ENCODE assay signal across 20 cellular contexts in genomic region chr10:103480521-103480920, GRCh38. TPM values are rescaled to one million over a fixed set of nuclear protein-coding genes. Genes with fewer than 3 reads are reported as not detected.
DNase-seq lines count a peak whose midpoint lies in the region; ATAC-seq, FAIRE-seq and TF ChIP-seq lines count a peak whose summit lies in the region.
"Had no signal": no experiment of that assay in that cellular context is flagged by ENCODE, and none has a peak within 500 bp of the region (broad histone marks: within the 10 kb centered on the region; RNA-seq: fewer than 3 reads in every experiment).

No MANE protein-coding gene starts in this region.

- in situ Hi-C loops in K562 (cut with MboI) = loop anchor here (10.0 kb wide), 1 partner anchor 646 kb away; the partner anchor contains the start of gene CYP17A1

- 44% methylated on average over 4 of the region's 5 CpGs for WGBS in K562 (ENCODE audit: insufficient coverage, low coverage, missing lambda C conversion rate)

- peaks cover 0 to 14% of the 10 kb centered on the region in 2 experiments; a peak in 2 of 5 replicates for H3K4me1 ChIP-seq in K562 (replicated peaks in 1 of 2; ENCODE audit: control insufficient read depth in 2 of 2, insufficient read depth in 2 of 2, low read length in 2 of 2)
- no peaks in the 10 kb centered on the region for H3K4me1 ChIP-seq in upper lobe of right lung
- H3K4me1 ChIP-seq: ascending aorta had no signal

- TF ChIP-seq RAD21 in K562 (CRISPR knock-in tag; conservative IDR thresholded peaks at IDR 0.05 in 1 of 2, IDR thresholded peaks at IDR 0.05 in 1 of 2) = no peak

- H3K4me3 Mint-ChIP-seq in nephron progenitor cell = no peak overlapping the region
- H3K4me3 Mint-ChIP-seq in T-helper 2 cell treated with Interferon-gamma antibody and Interleukin-4, amounts not matched to agents 5 μg/mL and 100 μg/mL, for 36 hours = no peak overlapping the region
- H3K4me3 Mint-ChIP-seq: activated B cell treated with CpG ODN at 0.5 μM for 24 hours, IgD-negative memory B cell, natural killer cell had no signal

- H3K9me1 ChIP-seq in K562 (ENCODE audit: control insufficient read depth, insufficient read depth, low read length) = no peaks in the 10 kb centered on the region

- ATAC-seq in K562 (no peak), upper lobe of right lung (no peak)
- ATAC-seq: gastroesophageal sphincter, natural killer cell had no signal

- peak overlapping the region; percentile 68 for H3K27ac Mint-ChIP-seq in nephron progenitor cell
- no peak overlapping the region for H3K27ac Mint-ChIP-seq in T-helper 2 cell treated with Interferon-gamma antibody and Interleukin-4, amounts not matched to agents 5 μg/mL and 100 μg/mL, for 36 hours
- H3K27ac Mint-ChIP-seq: activated B cell treated with CpG ODN at 0.5 μM for 24 hours, natural killer cell had no signal

- peaks cover 5% of the 10 kb centered on the region for H3K27me3 Mint-ChIP-seq in nephron progenitor cell (ENCODE audit: low read depth, poor library complexity)
- H3K27me3 Mint-ChIP-seq in T-helper 2 cell treated with Interferon-gamma antibody and Interleukin-4, amounts not matched to agents 5 μg/mL and 100 μg/mL, for 36 hours (ENCODE audit: low read depth) = no peaks in the 10 kb centered on the region
- H3K27me3 Mint-ChIP-seq: activated B cell treated with CpG ODN at 0.5 μM for 24 hours, IgD-negative memory B cell had no signal

- FAIRE-seq in K562 (lab: Jason Lieb, UNC) = no peak
- FAIRE-seq: GM19239 had no signal

- TF ChIP-seq CTCF in K562 (IDR thresholded peaks at IDR 0.05 in 2 of 3, conservative IDR thresholded peaks at IDR 0.05 in 1 of 3; ENCODE audit: insufficient read depth in 2 of 3, low read depth in 1 of 3, low read length in 3 of 3) = no peak
- no peak for TF ChIP-seq CTCF in nephron progenitor cell (IDR thresholded peaks at IDR 0.05)
- no peak for TF ChIP-seq CTCF in upper lobe of right lung (IDR thresholded peaks at IDR 0.05)

- no peaks in the 10 kb centered on the region for H3K36me3 Mint-ChIP-seq in nephron progenitor cell (ENCODE audit: low read depth)
- no peaks in the 10 kb centered on the region for H3K36me3 Mint-ChIP-seq in T-helper 2 cell treated with Interferon-gamma antibody and Interleukin-4, amounts not matched to agents 5 μg/mL and 100 μg/mL, for 36 hours (ENCODE audit: low read depth)
- H3K36me3 Mint-ChIP-seq: natural killer cell had no signal

- DNase-seq in AG20443 (ENCODE audit: low spot score) = peak; percentile 74
- DNase-seq in HCEC 1CT = peak; percentile 41
- DNase-seq in K562 (ENCODE audit: extremely low read depth in 1 of 4, low spot score in 3 of 4) = peak in 1 of 4 experiments; percentile 11
- DNase-seq in nephron progenitor cell = no peak
- DNase-seq in stimulated activated CD8-positive, alpha-beta memory T cell treated with anti-CD3 and anti-CD28 coated beads, Interleukin-4, amount 100 ng/mL, for 48 hours = no peak
- no peak for DNase-seq in T-helper 2 cell treated with Interferon-gamma antibody and Interleukin-4, amounts not matched to agents 5 μg/mL and 100 μg/mL, for 36 hours (ENCODE audit: low spot score)
- no peak for DNase-seq in anterior cingulate cortex (lab: John Stamatoyannopoulos, UW)
- DNase-seq in upper lobe of right lung = no peak
- DNase-seq: activated B cell treated with CpG ODN at 0.5 μM for 24 hours; activated effector memory CD4-positive, alpha-beta T cell treated with Interleukin-2 at 50 U/mL for 16 hours; natural killer cell; NCI-H1092 treated with DMSO at 0.1 percent for 48 hours; T-helper 1 cell had no signal

- CTCF ChIA-PET in K562 (lab: Yijun Ruan, JAX; ENCODE audit: low intra/inter-chr PET ratio) = no interaction called here

- no peaks in the 10 kb centered on the region for H3K27me3 ChIP-seq in K562 (ENCODE audit: control insufficient read depth in 2 of 2, insufficient read depth in 2 of 2, low read length in 2 of 2)
- no peaks in the 10 kb centered on the region for H3K27me3 ChIP-seq in upper lobe of right lung
- H3K27me3 ChIP-seq: ascending aorta had no signal

- no peaks in the 10 kb centered on the region for H3K9me3 Mint-ChIP-seq in nephron progenitor cell
- no peaks in the 10 kb centered on the region for H3K9me3 Mint-ChIP-seq in T-helper 2 cell treated with Interferon-gamma antibody and Interleukin-4, amounts not matched to agents 5 μg/mL and 100 μg/mL, for 36 hours
- H3K9me3 Mint-ChIP-seq: activated B cell treated with CpG ODN at 0.5 μM for 24 hours, IgD-negative memory B cell, natural killer cell had no signal

- H3K36me3 ChIP-seq in K562 (ENCODE audit: control insufficient read depth, insufficient read depth, low read length) = no peaks in the 10 kb centered on the region
- no peaks in the 10 kb centered on the region for H3K36me3 ChIP-seq in upper lobe of right lung
- H3K36me3 ChIP-seq: ascending aorta, gastroesophageal sphincter had no signal

- no peak for TF ChIP-seq POLR2A in K562 (conservative IDR thresholded peaks at IDR 0.05)

- H3K4me3 ChIP-seq in K562 = no peak overlapping the region
- H3K4me3 ChIP-seq in upper lobe of right lung = no peak overlapping the region
- H3K4me3 ChIP-seq: ascending aorta, gastroesophageal sphincter had no signal

- no peak for TF ChIP-seq EP300 in K562 (IDR thresholded peaks at IDR 0.05; ENCODE audit: low read length)

- no peak overlapping the region for H3K9ac ChIP-seq in K562 (ENCODE audit: insufficient read depth in 1 of 2, low read depth in 2 of 2, low read length in 2 of 2)

- no peaks in the 10 kb centered on the region for H3K79me2 ChIP-seq in K562 (ENCODE audit: control insufficient read depth, insufficient read depth, low read length)

- H3K9me3 ChIP-seq in K562 (replicated peaks; ENCODE audit: control insufficient read depth, insufficient read depth, low read depth, low read length) (no peaks in the 10 kb centered on the region), upper lobe of right lung (no peaks in the 10 kb centered on the region)
- H3K9me3 ChIP-seq: ascending aorta, gastroesophageal sphincter had no signal

- H2AFZ ChIP-seq in K562 (ENCODE audit: low read depth, low read length) = no peak overlapping the region

- no peak overlapping the region for H3K4me2 ChIP-seq in K562 (ENCODE audit: insufficient read depth, low read length)

- BruUV-seq in K562 (replicated peaks; lab: Mats Ljungman, UMichigan) = no TSS peak

- H3K27ac ChIP-seq in K562 (ENCODE audit: extremely low read depth, low read depth, low read length) (no peak overlapping the region), upper lobe of right lung (no peak overlapping the region)
- H3K27ac ChIP-seq: ascending aorta, gastroesophageal sphincter had no signal

- POLR2A ChIA-PET in K562 (lab: Yijun Ruan, JAX) = interaction anchor here (0.6 kb wide), 1 partner anchor 27 kb away, joined by 3 read pairs; no protein-coding TSS in a partner anchor

- no peaks in the 10 kb centered on the region for H4K20me1 ChIP-seq in K562 (replicated peaks; ENCODE audit: control insufficient read depth, insufficient read depth, low read length)

- H3K4me1 Mint-ChIP-seq in nephron progenitor cell = peaks cover 32% of the 10 kb centered on the region
- H3K4me1 Mint-ChIP-seq in T-helper 2 cell treated with Interferon-gamma antibody and Interleukin-4, amounts not matched to agents 5 μg/mL and 100 μg/mL, for 36 hours (ENCODE audit: low read depth) = peaks cover 11% of the 10 kb centered on the region

- intact Hi-C loops in K562 (cut with micrococcal nuclease) (loop anchor here (10.0 kb wide), 2 partner anchors 566 to 646 kb away; partner anchors contain the start of genes CNNM2 and CYP17A1), upper lobe of right lung (cut with DNase I) (no loop called here)

RNA-seq across cellular contexts. Expression of gene CALHM3, which starts 1.5 kb away (rescaled TPM):
- not detected in 2 replicates for total RNA-seq in K562 (2011; cell fraction: chromatin; rRNA removed; ENCODE audit: low replicate concordance)
- total RNA-seq in K562 (2011; cell fraction: nucleolus; rRNA removed) = not detected in 2 replicates
- total RNA-seq in K562 (2011; cell fraction: nucleoplasm; rRNA removed) = not detected in 2 replicates
- not detected in 2 replicates for total RNA-seq in K562 (2014; rRNA removed)
- total RNA-seq in K562 (2014; rRNA removed; fragmentation: Illumina TruSeq; extraction: Trizol) = not detected in 2 replicates
- total RNA-seq in K562 (2015; rRNA removed; fragmentation: Illumina TruSeq; extraction: Trizol) = not detected in 2 replicates
- total RNA-seq in K562 (2021) = not detected in 2 replicates
- polyA plus RNA-seq in K562 (2011; rRNA removed) = not detected in 2 replicates
- not detected in 2 replicates for polyA plus RNA-seq in K562 (2011; cell fraction: cytosol; rRNA removed)
- not detected in 2 replicates for polyA plus RNA-seq in K562 (2011; cell fraction: nucleus; rRNA removed)
- polyA plus RNA-seq in K562 (2012) = 0.10 TPM in 1 of 2 replicates, not detected in the other
- polyA plus RNA-seq in K562 (2014; fragmentation: Illumina TruSeq; extraction: Trizol) = not detected in 2 replicates
- polyA plus RNA-seq in K562 (2014; fragmentation: Nextera tagmentation; extraction: Ambion mirVana) = not detected
- polyA plus RNA-seq in K562 (2014; rRNA removed) = not detected in 2 replicates
- not detected in 2 replicates for polyA minus RNA-seq in K562 (2011; rRNA and poly(A)+ RNA removed)
- polyA minus RNA-seq in K562 (2011; cell fraction: cytosol; rRNA and poly(A)+ RNA removed) = not detected in 2 replicates
- not detected in 2 replicates for polyA minus RNA-seq in K562 (2011; cell fraction: nucleus; rRNA and poly(A)+ RNA removed)
- not detected for total RNA-seq in upper lobe of right lung
- total RNA-seq: activated B cell treated with CpG ODN at 0.5 μM for 24 hours, ascending aorta, gastroesophageal sphincter, lower leg skin, natural killer cell, subcutaneous adipose tissue had no signal
- polyA plus RNA-seq: IgD-negative memory B cell had no signal

RNA-seq across cellular contexts. Expression of gene NEURL1, which starts 13.0 kb away (rescaled TPM):
- total RNA-seq in K562 (2011; cell fraction: chromatin; rRNA removed; ENCODE audit: low replicate concordance) = 1.3 TPM in 1 of 2 replicates, not detected in the other
- total RNA-seq in K562 (2011; cell fraction: nucleolus; rRNA removed) = 0.39 and 1.3 TPM in 2 replicates
- total RNA-seq in K562 (2011; cell fraction: nucleoplasm; rRNA removed) = 0.22 and 0.84 TPM in 2 replicates
- 0.08 and 0.45 TPM in 2 replicates for total RNA-seq in K562 (2014; rRNA removed)
- total RNA-seq in K562 (2014; rRNA removed; fragmentation: Illumina TruSeq; extraction: Trizol) = not detected in 2 replicates
- total RNA-seq in K562 (2015; rRNA removed; fragmentation: Illumina TruSeq; extraction: Trizol) = not detected in 2 replicates
- total RNA-seq in K562 (2021) = 0.11 and 0.20 TPM in 2 replicates
- 0.20 and 0.21 TPM in 2 replicates for polyA plus RNA-seq in K562 (2011; rRNA removed)
- polyA plus RNA-seq in K562 (2011; cell fraction: cytosol; rRNA removed) = 0.43 and 1.3 TPM in 2 replicates
- 0.38 and 2.3 TPM in 2 replicates for polyA plus RNA-seq in K562 (2011; cell fraction: nucleus; rRNA removed)
- 0.20 and 0.24 TPM in 2 replicates for polyA plus RNA-seq in K562 (2012)
- 0.26 TPM in 1 of 2 replicates, not detected in the other for polyA plus RNA-seq in K562 (2014; fragmentation: Illumina TruSeq; extraction: Trizol)
- under 1 TPM in 1 of 2 experiments, not detected in 1; 0.01 TPM for polyA plus RNA-seq in K562 (2014; fragmentation: Nextera tagmentation; extraction: Ambion mirVana)
- 0.04 TPM in 1 of 2 replicates, not detected in the other for polyA plus RNA-seq in K562 (2014; rRNA removed)
- polyA minus RNA-seq in K562 (2011; rRNA and poly(A)+ RNA removed) = 0.11 TPM in 1 of 2 replicates, not detected in the other
- polyA minus RNA-seq in K562 (2011; cell fraction: cytosol; rRNA and poly(A)+ RNA removed) = 0.29 TPM in 1 of 2 replicates, not detected in the other
- 0.22 and 0.67 TPM in 2 replicates for polyA minus RNA-seq in K562 (2011; cell fraction: nucleus; rRNA and poly(A)+ RNA removed)
- 0.64 TPM for total RNA-seq in upper lobe of right lung
- total RNA-seq: ascending aorta, subcutaneous adipose tissue had no signal

RNA-seq across cellular contexts. Expression of gene CALHM1, which starts 21.8 kb away (rescaled TPM):
- total RNA-seq in K562 (2011; cell fraction: chromatin; rRNA removed; ENCODE audit: low replicate concordance) = not detected in 2 replicates
- total RNA-seq in K562 (2011; cell fraction: nucleolus; rRNA removed) = not detected in 2 replicates
- not detected in 2 replicates for total RNA-seq in K562 (2011; cell fraction: nucleoplasm; rRNA removed)
- not detected in 2 replicates for total RNA-seq in K562 (2014; rRNA removed)
- not detected in 2 replicates for total RNA-seq in K562 (2014; rRNA removed; fragmentation: Illumina TruSeq; extraction: Trizol)
- not detected in 2 replicates for total RNA-seq in K562 (2015; rRNA removed; fragmentation: Illumina TruSeq; extraction: Trizol)
- total RNA-seq in K562 (2021) = not detected in 2 replicates
- not detected in 2 replicates for polyA plus RNA-seq in K562 (2011; rRNA removed)
- not detected in 2 replicates for polyA plus RNA-seq in K562 (2011; cell fraction: cytosol; rRNA removed)
- polyA plus RNA-seq in K562 (2011; cell fraction: nucleus; rRNA removed) = not detected in 2 replicates
- not detected in 2 replicates for polyA plus RNA-seq in K562 (2012)
- polyA plus RNA-seq in K562 (2014; fragmentation: Illumina TruSeq; extraction: Trizol) = not detected in 2 replicates
- under 1 TPM in 1 of 2 experiments, not detected in 1; 0.03 TPM for polyA plus RNA-seq in K562 (2014; fragmentation: Nextera tagmentation; extraction: Ambion mirVana)
- not detected in 2 replicates for polyA plus RNA-seq in K562 (2014; rRNA removed)
- polyA minus RNA-seq in K562 (2011; rRNA and poly(A)+ RNA removed) = not detected in 2 replicates
- polyA minus RNA-seq in K562 (2011; cell fraction: cytosol; rRNA and poly(A)+ RNA removed) = not detected in 2 replicates
- not detected in 2 replicates for polyA minus RNA-seq in K562 (2011; cell fraction: nucleus; rRNA and poly(A)+ RNA removed)
- total RNA-seq in upper lobe of right lung = not detected
- total RNA-seq: ascending aorta, gastroesophageal sphincter, lower leg skin, subcutaneous adipose tissue had no signal
- polyA plus RNA-seq: BJ had no signal

RNA-seq across cellular contexts. Expression of gene CALHM2, which starts 28.4 kb away (rescaled TPM):
- not detected in 2 replicates for total RNA-seq in K562 (2011; cell fraction: chromatin; rRNA removed; ENCODE audit: low replicate concordance)
- total RNA-seq in K562 (2011; cell fraction: nucleolus; rRNA removed) = not detected in 2 replicates
- not detected in 2 replicates for total RNA-seq in K562 (2011; cell fraction: nucleoplasm; rRNA removed)
- total RNA-seq in K562 (2014; rRNA removed) (not detected in 2 replicates), K562 (2014; rRNA removed; fragmentation: Illumina TruSeq; extraction: Trizol) (not detected in 2 replicates), K562 (2015; rRNA removed; fragmentation: Illumina TruSeq; extraction: Trizol) (not detected in 2 replicates), K562 (2021) (0.16 TPM in 1 of 2 replicates, not detected in the other), upper lobe of right lung (29.4 TPM)
- polyA plus RNA-seq in K562 (2011; rRNA removed) (0.08 and 0.39 TPM in 2 replicates), K562 (2014; fragmentation: Illumina TruSeq; extraction: Trizol) (not detected in 2 replicates), K562 (2014; fragmentation: Nextera tagmentation; extraction: Ambion mirVana) (under 1 TPM; 0.13 to 0.14 TPM), K562 (2014; rRNA removed) (not detected in 2 replicates)
- 0.10 and 0.41 TPM in 2 replicates for polyA plus RNA-seq in K562 (2011; cell fraction: cytosol; rRNA removed)
- polyA plus RNA-seq in K562 (2011; cell fraction: nucleus; rRNA removed) = 0.17 and 0.35 TPM in 2 replicates
- 1.3 and 1.7 TPM in 2 replicates for polyA plus RNA-seq in K562 (2012)
- polyA minus RNA-seq in K562 (2011; rRNA and poly(A)+ RNA removed) = not detected in 2 replicates
- 0.73 TPM in 1 of 2 replicates, not detected in the other for polyA minus RNA-seq in K562 (2011; cell fraction: cytosol; rRNA and poly(A)+ RNA removed)
- 0.22 TPM in 1 of 2 replicates, not detected in the other for polyA minus RNA-seq in K562 (2011; cell fraction: nucleus; rRNA and poly(A)+ RNA removed)

Comparison
In these comparisons a context has a peak if more than half of its experiments do, and no peak if none do; other contexts are left out.
1. DNase-seq: peak in AG20443 (single experiment) and HCEC 1CT (single experiment); none in nephron progenitor cell (single experiment), stimulated activated CD8-positive, alpha-beta memory T cell treated with anti-CD3 and anti-CD28 coated beads, Interleukin-4, amount 100 ng/mL, for 48 hours (single experiment), T-helper 2 cell treated with Interferon-gamma antibody and Interleukin-4, amounts not matched to agents 5 μg/mL and 100 μg/mL, for 36 hours (single experiment), anterior cingulate cortex (0 of 58) and upper lobe of right lung (single experiment).